Comparison of ENCODE assay signal across 1 cellular context in the genomic region with DNA sequence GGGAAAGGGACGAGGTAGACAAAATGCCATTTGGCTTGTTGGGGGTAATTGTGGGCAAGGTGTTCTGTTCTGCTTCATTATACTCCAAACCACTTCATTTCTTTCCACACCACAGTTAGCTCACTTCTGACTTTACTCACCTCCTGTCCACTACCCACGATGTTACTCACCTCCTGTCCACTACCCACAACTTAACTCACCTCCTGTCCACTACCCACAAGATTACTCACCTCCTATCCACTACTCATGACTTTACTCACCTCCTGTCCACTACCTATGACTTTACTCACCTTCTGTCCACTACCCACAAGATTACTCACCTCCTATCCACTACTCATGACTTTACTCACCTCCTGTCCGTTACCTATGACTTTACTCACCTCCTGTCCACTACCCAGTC.
TF ChIP-seq lines count a peak whose summit lies in the region.

No MANE protein-coding gene starts in this region.

TF ChIP-seq in GM12878, 131 proteins besides CTCF, POLR2A, EP300 and RAD21:
- TF ChIP-seq, protein P1, sequence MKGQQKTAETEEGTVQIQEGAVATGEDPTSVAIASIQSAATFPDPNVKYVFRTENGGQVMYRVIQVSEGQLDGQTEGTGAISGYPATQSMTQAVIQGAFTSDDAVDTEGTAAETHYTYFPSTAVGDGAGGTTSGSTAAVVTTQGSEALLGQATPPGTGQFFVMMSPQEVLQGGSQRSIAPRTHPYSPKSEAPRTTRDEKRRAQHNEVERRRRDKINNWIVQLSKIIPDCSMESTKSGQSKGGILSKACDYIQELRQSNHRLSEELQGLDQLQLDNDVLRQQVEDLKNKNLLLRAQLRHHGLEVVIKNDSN (IDR thresholded peaks at IDR 0.05; ENCODE audit: borderline replicate concordance, extremely low read length, insufficient read depth, low read depth, low read length): no peak
- peak; percentile 49; the same call in 1 of the 2 replicates for TF ChIP-seq RUNX3 (IDR thresholded peaks at IDR 0.05; ENCODE audit: low read length)
- no peak for TF ChIP-seq CBFB (IDR thresholded peaks at IDR 0.05; ENCODE audit: low read depth)
- TF ChIP-seq JUNB (IDR thresholded peaks at IDR 0.05): 0 out of 2 replicates have a peak, but pooled peaks have one; percentile 8
- TF ChIP-seq NRF1 (conservative IDR thresholded peaks at IDR 0.05; ENCODE audit: low read depth, low read length): no peak
- TF ChIP-seq TARDBP (IDR thresholded peaks at IDR 0.05; ENCODE audit: borderline replicate concordance): no peak
